Comparison of ENCODE assay signal across 8 cellular contexts in genomic region chr2:85678794-85679672, GRCh38. TPM values are rescaled to one million over a fixed set of nuclear protein-coding genes. Genes with fewer than 3 reads are reported as not detected.
DNase-seq lines count a peak whose midpoint lies in the region; ATAC-seq and TF ChIP-seq lines count a peak whose summit lies in the region.

No MANE protein-coding gene starts in this region.

- in situ Hi-C loops in G401 (cut with HindIII; ENCODE audit: low sequenced_read_pairs): no loop called here

- ATAC-seq in HG02678 (IDR thresholded peaks at IDR 0.05; ENCODE audit: unreplicated experiment): peak; percentile 82
- no peak for ATAC-seq in GM21381 (IDR thresholded peaks at IDR 0.05; ENCODE audit: unreplicated experiment)

- TF ChIP-seq POLR2A in breast epithelium (IDR thresholded peaks at IDR 0.05): no peak

- H3K4me1 ChIP-seq in breast epithelium: peaks cover 0 to 5% of the 10 kb centered on the region in 2 donors

- peak overlapping the region; percentile 29 to 67 for H3K27ac ChIP-seq in breast epithelium

- no peak overlapping the region for H3K4me3 ChIP-seq in WI38 (ENCODE audit: low read depth, low read length)
- H3K4me3 ChIP-seq in breast epithelium: no peak overlapping the region

- TF ChIP-seq CTCF in WI38 (IDR thresholded peaks at IDR 0.05; ENCODE audit: low read depth, low read length) (peak; percentile 97), breast epithelium (IDR thresholded peaks at IDR 0.05) (peak; percentile 85 to 97 (median 96))

- no peaks in the 10 kb centered on the region for H3K36me3 ChIP-seq in breast epithelium

- DNase-seq in G401 (ENCODE audit: low spot score): peak; percentile 61
- DNase-seq in NCI-H2107 treated with DMSO at 0.1 percent for 48 hours (lab: John Stamatoyannopoulos, UW; ENCODE audit: unreplicated experiment): peak; percentile 45
- peak; percentile 87 to 95 for DNase-seq in breast epithelium (ENCODE audit: low spot score in 2 of 2)
- DNase-seq in islet precursor cell: peak; percentile 87
- DNase-seq in stimulated activated CD4-positive, alpha-beta T cell treated with anti-CD3 and anti-CD28 coated beads, Interleukin-12 subunit alpha, Interleukin-12 subunit beta, amount 100 ng/mL, for 48 hours (ENCODE audit: low read depth in 2 of 3, low spot score in 1 of 3): peak; percentile 62 to 85 (median 63)

- H3K9me3 ChIP-seq in breast epithelium: no peaks in the 10 kb centered on the region

- intact Hi-C loops in breast epithelium (cut with DNase I; ENCODE audit: low total_unique reads): no loop called here

- H3K27me3 ChIP-seq in breast epithelium: no peaks in the 10 kb centered on the region

RNA-seq across cellular contexts. Expression of gene SFTPB, which starts 11.0 kb away (rescaled TPM):
- total RNA-seq in G401 (2014; rRNA removed; shearing (Covaris generic)): not detected in 2 replicates
- total RNA-seq in breast epithelium: 1 to 10 TPM in 1 of 3 donors, not detected in 2; 3.7 TPM

RNA-seq across cellular contexts. Expression of gene GNLY, which starts 15.1 kb away (rescaled TPM):
- total RNA-seq in G401 (2014; rRNA removed; shearing (Covaris generic)): not detected in 2 replicates
- 1 to 10 TPM; 2.0 to 2.6 (median 2.1) TPM for total RNA-seq in breast epithelium
